In genomic region chr5:14896091-14896490, GRCh38 we compare ENCODE assay signal across 23 cellular contexts. TPM values are rescaled to one million over a fixed set of nuclear protein-coding genes. Genes with fewer than 3 reads are reported as not detected.
DNase-seq lines count a peak whose midpoint lies in the region; ATAC-seq, FAIRE-seq and TF ChIP-seq lines count a peak whose summit lies in the region.
"Had no signal": no experiment of that assay in that cellular context is flagged by ENCODE, and none has a peak within 500 bp of the region (broad histone marks: within the 10 kb centered on the region; RNA-seq: fewer than 3 reads in every experiment).

No MANE protein-coding gene starts in this region.

- in situ Hi-C loops in HepG2 (cut with HindIII; ENCODE audit: extremely low pct_ligation_motif_present, low pct_unique_long_range_greater_than_20kb) = no loop called here
- in situ Hi-C loops in KBM-7 (cut with MboI; ENCODE audit: low pct_unique_long_range_greater_than_20kb, low sequenced_read_pairs) = no loop called here

- H3K4me1 ChIP-seq in HepG2 (ENCODE audit: insufficient read depth, low read length) = peaks cover 14% of the 10 kb centered on the region
- H3K4me1 ChIP-seq in right lobe of liver = no peaks in the 10 kb centered on the region
- peaks cover 0 to 7% of the 10 kb centered on the region in 2 donors for H3K4me1 ChIP-seq in small intestine (ENCODE audit: control insufficient read depth in 2 of 2, insufficient read depth in 1 of 2, low read depth in 1 of 2, low read length in 1 of 2)
- H3K4me1 ChIP-seq: BLaER1 had no signal

- H3K27me3 Mint-ChIP-seq in MCF 10A (ENCODE audit: insufficient read depth, unreplicated experiment) = no peaks in the 10 kb centered on the region

- no peaks in the 10 kb centered on the region for H3K9me3 ChIP-seq in HepG2 (ENCODE audit: low read length)
- H3K9me3 ChIP-seq in right lobe of liver = no peaks in the 10 kb centered on the region
- H3K9me3 ChIP-seq in small intestine (ENCODE audit: control insufficient read depth, low read depth) = no peaks in the 10 kb centered on the region
- H3K9me3 ChIP-seq: BLaER1, Caco-2 had no signal

- no peak for TF ChIP-seq CTCF in HepG2 (CRISPR knock-in tag; IDR thresholded peaks at IDR 0.05)
- TF ChIP-seq CTCF in right lobe of liver (IDR thresholded peaks at IDR 0.05) = no peak
- no peak for TF ChIP-seq CTCF in MCF 10A (IDR thresholded peaks at IDR 0.05; ENCODE audit: unreplicated experiment)

- H3K36me3 Mint-ChIP-seq in MCF 10A (ENCODE audit: insufficient read depth, unreplicated experiment) = no peaks in the 10 kb centered on the region
- H3K36me3 Mint-ChIP-seq: CD4-positive, CD25-positive, alpha-beta regulatory T cell; CD8-positive, alpha-beta T cell had no signal

- no peak overlapping the region for H3K4me2 ChIP-seq in HepG2 (ENCODE audit: low read depth, low read length)
- H3K4me2 ChIP-seq: BLaER1 had no signal

- H3K4me3 ChIP-seq in HepG2 (replicated peaks in 1 of 3; ENCODE audit: insufficient read depth in 1 of 3, low read depth in 2 of 3, low read length in 3 of 3) (no peak overlapping the region), right lobe of liver (no peak overlapping the region), small intestine (ENCODE audit: low read depth in 1 of 2, low read length in 2 of 2) (no peak overlapping the region)
- H3K4me3 ChIP-seq: BLaER1, GM23248 had no signal

- ATAC-seq in HepG2 (no peak), right lobe of liver (no peak), left colon (peak; percentile 56), HG03097 (IDR thresholded peaks at IDR 0.05; ENCODE audit: low FRiP score, unreplicated experiment) (no peak)
- ATAC-seq: CD8-positive, alpha-beta T cell had no signal

- H4K20me1 ChIP-seq in HepG2 (ENCODE audit: insufficient read depth, low read length) = no peaks in the 10 kb centered on the region
- H4K20me1 ChIP-seq: BLaER1 had no signal

- no peak overlapping the region for H3K9ac ChIP-seq in HepG2 (ENCODE audit: insufficient read depth, low read depth, low read length)
- H3K9ac ChIP-seq: BLaER1, GM23248 had no signal

- H3K9me3 Mint-ChIP-seq in MCF 10A (ENCODE audit: unreplicated experiment) = no peaks in the 10 kb centered on the region
- H3K9me3 Mint-ChIP-seq: CD4-positive, CD25-positive, alpha-beta regulatory T cell; CD8-positive, alpha-beta T cell had no signal

- H3K27me3 ChIP-seq in HepG2 (ENCODE audit: control insufficient read depth in 1 of 2, insufficient read depth in 2 of 2, low read length in 2 of 2) (0 out of 5 replicates have a peak, but pooled peaks cover 0 to 3% of the 10 kb centered on the region in 2 experiments), right lobe of liver (no peaks in the 10 kb centered on the region), small intestine (ENCODE audit: control insufficient read depth in 2 of 2, insufficient read depth in 2 of 2, low read length in 2 of 2) (no peaks in the 10 kb centered on the region)
- H3K27me3 ChIP-seq: BLaER1 had no signal

- H3K4me3 Mint-ChIP-seq in MCF 10A (ENCODE audit: unreplicated experiment) = no peak overlapping the region
- H3K4me3 Mint-ChIP-seq: B cell; CD4-positive, CD25-positive, alpha-beta regulatory T cell; CD8-positive, alpha-beta T cell had no signal

- WGBS in HepG2 (ENCODE audit: low lambda C conversion rate) = 9% methylated on average over 7 of the region's 7 CpGs
- WGBS in right lobe of liver (ENCODE audit: insufficient coverage, low coverage, low lambda C conversion rate, missing lambda C conversion rate) = 75% methylated on average over 5 of the region's 7 CpGs
- WGBS in small intestine, 3 donors = 19 to 64% (median 42%) methylated on average over 7 of the region's 7 CpGs

- FAIRE-seq in HepG2 (lab: Jason Lieb, UNC) (no peak), small intestine (lab: Jason Lieb, UNC) (no peak)
- FAIRE-seq: A204.1, G401.6, GM12892, H1 had no signal

- H3K36me3 ChIP-seq in HepG2 (replicated peaks in 1 of 2; ENCODE audit: control insufficient read depth in 1 of 2, insufficient read depth in 2 of 2, low read length in 2 of 2) (no peaks in the 10 kb centered on the region), right lobe of liver (no peaks in the 10 kb centered on the region), small intestine (ENCODE audit: control insufficient read depth in 2 of 2, insufficient read depth in 2 of 2, low read length in 2 of 2) (no peaks in the 10 kb centered on the region)
- H3K36me3 ChIP-seq: BLaER1 had no signal

- TF ChIP-seq POLR2A in HepG2 (IDR thresholded peaks at IDR 0.05; ENCODE audit: insufficient read depth in 1 of 2, low read depth in 2 of 2, low read length in 2 of 2) (no peak), right lobe of liver (IDR thresholded peaks at IDR 0.05) (no peak)

- H3K79me2 ChIP-seq in HepG2 (ENCODE audit: insufficient read depth, low read length) = no peaks in the 10 kb centered on the region

- H2AFZ ChIP-seq in HepG2 (ENCODE audit: low read length) = no peak overlapping the region
- H2AFZ ChIP-seq: GM23248 had no signal

- TF ChIP-seq RAD21 in HepG2 (CRISPR knock-in tag; IDR thresholded peaks at IDR 0.05) = no peak

- POLR2A ChIA-PET in HepG2 (lab: Yijun Ruan, JAX) = no interaction called here
- POLR2A ChIA-PET in MCF 10A (lab: Yijun Ruan, JAX) = no interaction called here

- no peak overlapping the region for H3K27ac Mint-ChIP-seq in MCF 10A (ENCODE audit: low read depth, unreplicated experiment)
- H3K27ac Mint-ChIP-seq: B cell; CD4-positive, CD25-positive, alpha-beta regulatory T cell; CD8-positive, alpha-beta T cell had no signal

- BruUV-seq in HepG2 (replicated peaks; lab: Mats Ljungman, UMichigan) = no TSS peak
- BruUV-seq in MCF 10A (replicated peaks; lab: Mats Ljungman, UMichigan) = no TSS peak

- no peaks in the 10 kb centered on the region for H3K4me1 Mint-ChIP-seq in MCF 10A (ENCODE audit: insufficient read depth, unreplicated experiment)
- H3K4me1 Mint-ChIP-seq: B cell had no signal

- H3K27ac ChIP-seq in HepG2 (ENCODE audit: extremely low read length, insufficient read depth, low read length) (no peak overlapping the region), right lobe of liver (no peak overlapping the region), small intestine (ENCODE audit: low read depth in 1 of 2, low read length in 1 of 2) (peak overlapping the region in 1 of 2 donors; percentile 29)
- H3K27ac ChIP-seq: 22Rv1, BLaER1, C4-2B, GM23248 had no signal

- CTCF ChIA-PET in HepG2 (lab: Yijun Ruan, JAX; ENCODE audit: low intra/inter-chr PET ratio, low total read pairs) (no interaction called here), MCF 10A (lab: Yijun Ruan, JAX) (interaction anchor here (0.7 kb wide), 1 partner anchor 39 kb away, joined by 3 read pairs; no protein-coding TSS in a partner anchor)

- intact Hi-C loops in HepG2 (cut with micrococcal nuclease; ENCODE audit: unreplicated experiment) (no loop called here), right lobe of liver (cut with DNase I) (no loop called here), left colon (cut with DNase I, micrococcal nuclease) (no loop called here), MCF 10A (cut with micrococcal nuclease) (no loop called here)

- no peak for DNase-seq in HepG2 (ENCODE audit: low spot score)
- no peak for DNase-seq in right lobe of liver
- DNase-seq in left colon = peak; percentile 26 to 40
- peak; percentile 79 for DNase-seq in small intestine
- DNase-seq in MCF 10A (ENCODE audit: unreplicated experiment) = no peak
- DNase-seq in KBM-7 = no peak
- DNase-seq: Caco-2; CD4-positive, CD25-positive, alpha-beta regulatory T cell; CD8-positive, alpha-beta T cell; DMS153; DND-41; GM23248; H7; HCEC 1CT had no signal

- no peak for TF ChIP-seq EP300 in HepG2 (IDR thresholded peaks at IDR 0.05; ENCODE audit: low read depth in 2 of 2, low read length in 2 of 2)
- no peak for TF ChIP-seq EP300 in HepG2 (CRISPR knock-in tag; IDR thresholded peaks at IDR 0.05; ENCODE audit: borderline replicate concordance)

TF ChIP-seq in HepG2, 621 proteins besides CTCF, POLR2A, EP300 and RAD21:
- peak; percentile 28; the same call in 1 of the 2 replicates for TF ChIP-seq HNF4A (CRISPR knock-in tag; IDR thresholded peaks at IDR 0.05)
- TF ChIP-seq ZNF207 (IDR thresholded peaks at IDR 0.05; ENCODE audit: borderline replicate concordance) = no peak
- no peak for TF ChIP-seq TBX3 (IDR thresholded peaks at IDR 0.05; ENCODE audit: borderline replicate concordance)

RNA-seq across cellular contexts. Expression of gene ANKH, which starts 24.5 kb away (rescaled TPM):
- 20.5 and 25.0 TPM in 2 replicates for total RNA-seq in HepG2 (2016; rRNA removed; fragmentation: Illumina TruSeq; extraction: Trizol)
- 30.6 and 33.5 TPM in 2 replicates for total RNA-seq in HepG2 (2016; cell fraction: cytosol; rRNA removed; fragmentation: Illumina TruSeq; extraction: Trizol; ENCODE audit: low read depth)
- 16.2 and 25.0 TPM in 2 replicates for total RNA-seq in HepG2 (2016; cell fraction: insoluble cytoplasmic fraction; rRNA removed; fragmentation: Illumina TruSeq; extraction: Trizol)
- 65.6 and 68.7 TPM in 2 replicates for total RNA-seq in HepG2 (2016; cell fraction: membrane; rRNA removed; fragmentation: Illumina TruSeq; extraction: Trizol)
- total RNA-seq in HepG2 (2016; cell fraction: nucleus; rRNA removed; fragmentation: Illumina TruSeq; extraction: Trizol) = 32.7 and 39.4 TPM in 2 replicates
- polyA plus RNA-seq in HepG2 (2011; rRNA removed) = 36.0 and 37.5 TPM in 2 replicates
- 42.6 and 44.0 TPM in 2 replicates for polyA plus RNA-seq in HepG2 (2011; cell fraction: cytosol; rRNA removed)
- polyA plus RNA-seq in HepG2 (2011; cell fraction: nucleus; rRNA removed) = 25.8 and 30.6 TPM in 2 replicates
- polyA plus RNA-seq in HepG2 (2012) = 30.1 and 34.0 TPM in 2 replicates
- polyA plus RNA-seq in HepG2 (2016; cell fraction: cytosol; fragmentation: Illumina TruSeq; extraction: Trizol; ENCODE audit: low read depth) = 56.4 and 58.7 TPM in 2 replicates
- 31.3 and 37.0 TPM in 2 replicates for polyA plus RNA-seq in HepG2 (2016; cell fraction: insoluble cytoplasmic fraction; fragmentation: Illumina TruSeq; extraction: Trizol; ENCODE audit: low read depth)
- polyA plus RNA-seq in HepG2 (2016; cell fraction: membrane; fragmentation: Illumina TruSeq; extraction: Trizol; ENCODE audit: low read depth) = 82.3 and 96.6 TPM in 2 replicates
- polyA plus RNA-seq in HepG2 (2016; cell fraction: nucleus; fragmentation: Illumina TruSeq; extraction: Trizol; ENCODE audit: insufficient read depth, low read depth) = 37.3 and 45.0 TPM in 2 replicates
- polyA minus RNA-seq in HepG2 (2011; rRNA and poly(A)+ RNA removed; ENCODE audit: low replicate concordance) = 91.4 and 122 TPM in 2 replicates
- 20.7 and 21.6 TPM in 2 replicates for polyA minus RNA-seq in HepG2 (2011; cell fraction: cytosol; rRNA and poly(A)+ RNA removed)
- polyA minus RNA-seq in HepG2 (2011; cell fraction: nucleus; rRNA and poly(A)+ RNA removed) = 54.6 and 56.5 TPM in 2 replicates
- 100 to 1,000 TPM in 1 of 6 experiments, 10 to 100 TPM in 5; 38.5 to 121 (median 61.9) TPM for total RNA-seq in right lobe of liver
- 100 to 1,000 TPM in 1 of 2 donors, 10 to 100 TPM in 1; 98.4 to 156 TPM for total RNA-seq in left colon
- 10 to 100 TPM; 33.0 to 43.2 (median 40.6) TPM for polyA plus RNA-seq in small intestine
- 51.3 and 65.7 TPM in 2 replicates for total RNA-seq in MCF 10A (2022)

Comparison
In these comparisons a context has a peak if more than half of its experiments do, and no peak if none do; other contexts are left out.
1. DNase-seq: peak in left colon (2 of 2) and small intestine (single experiment); none in HepG2 (single experiment), right lobe of liver (0 of 3), MCF 10A (single experiment) and KBM-7 (single experiment).